Comparison of ENCODE assay signal across 1 cellular context in the genomic region with DNA sequence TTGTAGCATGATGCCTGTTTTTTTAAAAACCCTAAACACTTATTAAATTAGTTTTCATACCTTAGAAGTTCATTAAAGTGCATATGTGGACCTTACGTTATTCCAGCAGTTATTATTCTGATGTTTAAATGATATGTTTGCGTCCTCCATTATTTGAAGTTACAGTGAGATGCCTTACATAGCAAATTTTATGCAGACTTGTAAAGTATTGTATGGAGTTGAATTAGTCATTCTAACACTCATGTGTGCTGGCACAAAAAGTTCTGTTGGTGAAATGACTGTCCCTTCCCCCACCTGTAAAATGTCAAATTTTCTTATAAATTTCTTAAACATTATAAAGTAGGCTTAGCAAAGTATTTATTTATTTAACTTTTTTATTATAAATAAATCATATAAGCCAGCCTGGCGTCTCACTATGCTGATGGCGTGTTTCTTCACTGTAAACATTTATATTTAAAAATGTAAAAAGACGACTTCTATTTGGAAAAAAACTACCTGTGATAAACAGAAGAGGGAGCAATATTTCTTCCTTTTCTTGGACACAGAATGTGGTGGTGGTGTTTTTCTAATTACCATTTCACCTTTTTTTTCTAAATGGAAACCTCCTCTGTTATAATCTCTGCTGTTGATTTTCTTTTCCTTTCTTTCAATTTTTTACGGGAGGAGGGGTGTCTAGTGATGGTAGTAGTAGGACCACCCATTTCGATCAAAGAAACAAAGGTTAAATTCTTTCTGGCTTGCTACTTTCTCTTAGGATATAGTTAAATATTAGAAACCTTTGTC.
TF ChIP-seq lines count a peak whose summit lies in the region.

No MANE protein-coding gene starts in this region.

TF ChIP-seq in K562, 482 proteins besides CTCF, POLR2A, EP300 and RAD21 (continued from another document):
- TF ChIP-seq, protein P1, sequence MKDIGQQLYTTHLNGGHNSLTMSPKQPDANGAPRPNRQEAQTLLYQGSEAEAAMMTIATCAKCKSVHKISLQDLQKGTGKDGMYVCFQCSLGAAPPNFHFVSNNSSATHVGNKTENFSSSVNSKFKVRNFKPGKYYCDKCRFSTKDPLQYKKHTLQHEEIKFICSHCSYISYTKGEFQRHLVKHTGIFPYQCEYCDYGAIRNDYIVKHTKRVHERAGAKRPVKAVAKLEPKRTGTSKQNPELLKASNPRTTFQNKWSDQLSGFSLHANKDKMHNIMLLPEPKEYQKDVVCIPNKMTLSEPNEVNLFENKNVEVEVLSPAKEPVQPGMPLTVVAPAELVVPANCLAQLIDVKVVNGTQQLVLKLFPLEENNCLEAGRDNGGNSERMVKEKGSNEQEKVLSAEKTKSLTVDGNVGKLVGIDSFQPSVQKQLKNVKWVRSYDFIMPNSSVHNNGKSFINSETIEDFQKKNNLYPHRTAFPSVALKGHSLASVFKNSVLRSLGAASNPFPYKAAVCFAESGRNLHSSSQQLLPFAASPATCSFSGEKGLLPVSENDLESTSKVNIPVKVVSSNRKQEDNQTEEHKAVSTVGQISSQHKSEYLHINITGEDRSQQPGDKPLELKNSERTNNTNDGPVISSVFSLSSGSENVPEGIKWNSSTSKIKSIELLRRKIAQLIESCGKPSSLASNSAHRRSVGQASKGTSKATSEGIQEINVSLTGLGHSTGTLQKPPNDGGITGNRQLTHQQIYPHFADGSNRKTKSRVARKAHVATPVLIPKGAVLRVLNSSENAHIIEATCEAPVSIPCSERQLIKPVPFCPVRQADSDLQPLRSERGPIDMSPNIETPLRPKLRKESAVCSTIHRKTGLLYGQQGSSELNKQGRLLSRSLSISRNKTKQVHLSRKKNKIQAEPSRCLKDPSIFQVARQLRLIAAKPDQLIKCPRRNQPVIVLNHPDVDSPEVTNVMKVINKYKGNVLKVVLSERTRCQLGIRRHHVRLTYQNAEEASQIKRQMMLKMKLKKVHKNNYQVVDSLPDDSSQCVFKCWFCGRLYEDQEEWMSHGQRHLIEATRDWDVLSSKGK (CRISPR knock-in tag; IDR thresholded peaks at IDR 0.05): no peak
- TF ChIP-seq SMARCA4 (IDR thresholded peaks at IDR 0.05) (no peak), CSDE1 (IDR thresholded peaks at IDR 0.05) (no peak), POLR2G (IDR thresholded peaks at IDR 0.05; ENCODE audit: low read depth, low read length) (no peak), ZNF384 (IDR thresholded peaks at IDR 0.05; ENCODE audit: low read depth, low read length) (no peak), HSF4 (CRISPR knock-in tag; IDR thresholded peaks at IDR 0.05; ENCODE audit: borderline replicate concordance) (no peak)
- TF ChIP-seq, protein P2, sequence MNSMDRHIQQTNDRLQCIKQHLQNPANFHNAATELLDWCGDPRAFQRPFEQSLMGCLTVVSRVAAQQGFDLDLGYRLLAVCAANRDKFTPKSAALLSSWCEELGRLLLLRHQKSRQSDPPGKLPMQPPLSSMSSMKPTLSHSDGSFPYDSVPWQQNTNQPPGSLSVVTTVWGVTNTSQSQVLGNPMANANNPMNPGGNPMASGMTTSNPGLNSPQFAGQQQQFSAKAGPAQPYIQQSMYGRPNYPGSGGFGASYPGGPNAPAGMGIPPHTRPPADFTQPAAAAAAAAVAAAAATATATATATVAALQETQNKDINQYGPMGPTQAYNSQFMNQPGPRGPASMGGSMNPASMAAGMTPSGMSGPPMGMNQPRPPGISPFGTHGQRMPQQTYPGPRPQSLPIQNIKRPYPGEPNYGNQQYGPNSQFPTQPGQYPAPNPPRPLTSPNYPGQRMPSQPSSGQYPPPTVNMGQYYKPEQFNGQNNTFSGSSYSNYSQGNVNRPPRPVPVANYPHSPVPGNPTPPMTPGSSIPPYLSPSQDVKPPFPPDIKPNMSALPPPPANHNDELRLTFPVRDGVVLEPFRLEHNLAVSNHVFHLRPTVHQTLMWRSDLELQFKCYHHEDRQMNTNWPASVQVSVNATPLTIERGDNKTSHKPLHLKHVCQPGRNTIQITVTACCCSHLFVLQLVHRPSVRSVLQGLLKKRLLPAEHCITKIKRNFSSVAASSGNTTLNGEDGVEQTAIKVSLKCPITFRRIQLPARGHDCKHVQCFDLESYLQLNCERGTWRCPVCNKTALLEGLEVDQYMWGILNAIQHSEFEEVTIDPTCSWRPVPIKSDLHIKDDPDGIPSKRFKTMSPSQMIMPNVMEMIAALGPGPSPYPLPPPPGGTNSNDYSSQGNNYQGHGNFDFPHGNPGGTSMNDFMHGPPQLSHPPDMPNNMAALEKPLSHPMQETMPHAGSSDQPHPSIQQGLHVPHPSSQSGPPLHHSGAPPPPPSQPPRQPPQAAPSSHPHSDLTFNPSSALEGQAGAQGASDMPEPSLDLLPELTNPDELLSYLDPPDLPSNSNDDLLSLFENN (IDR thresholded peaks at IDR 0.05; ENCODE audit: low read depth in 2 of 2, low read length in 2 of 2): no peak
- TF ChIP-seq, protein P3, sequence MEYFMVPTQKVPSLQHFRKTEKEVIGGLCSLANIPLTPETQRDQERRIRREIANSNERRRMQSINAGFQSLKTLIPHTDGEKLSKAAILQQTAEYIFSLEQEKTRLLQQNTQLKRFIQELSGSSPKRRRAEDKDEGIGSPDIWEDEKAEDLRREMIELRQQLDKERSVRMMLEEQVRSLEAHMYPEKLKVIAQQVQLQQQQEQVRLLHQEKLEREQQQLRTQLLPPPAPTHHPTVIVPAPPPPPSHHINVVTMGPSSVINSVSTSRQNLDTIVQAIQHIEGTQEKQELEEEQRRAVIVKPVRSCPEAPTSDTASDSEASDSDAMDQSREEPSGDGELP (CRISPR knock-in tag; IDR thresholded peaks at IDR 0.05; ENCODE audit: borderline replicate concordance): no peak
- TF ChIP-seq, protein P4, sequence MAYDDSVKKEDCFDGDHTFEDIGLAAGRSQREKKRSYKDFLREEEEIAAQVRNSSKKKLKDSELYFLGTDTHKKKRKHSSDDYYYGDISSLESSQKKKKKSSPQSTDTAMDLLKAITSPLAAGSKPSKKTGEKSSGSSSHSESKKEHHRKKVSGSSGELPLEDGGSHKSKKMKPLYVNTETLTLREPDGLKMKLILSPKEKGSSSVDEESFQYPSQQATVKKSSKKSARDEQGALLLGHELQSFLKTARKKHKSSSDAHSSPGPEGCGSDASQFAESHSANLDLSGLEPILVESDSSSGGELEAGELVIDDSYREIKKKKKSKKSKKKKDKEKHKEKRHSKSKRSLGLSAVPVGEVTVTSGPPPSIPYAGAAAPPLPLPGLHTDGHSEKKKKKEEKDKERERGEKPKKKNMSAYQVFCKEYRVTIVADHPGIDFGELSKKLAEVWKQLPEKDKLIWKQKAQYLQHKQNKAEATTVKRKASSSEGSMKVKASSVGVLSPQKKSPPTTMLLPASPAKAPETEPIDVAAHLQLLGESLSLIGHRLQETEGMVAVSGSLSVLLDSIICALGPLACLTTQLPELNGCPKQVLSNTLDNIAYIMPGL (CRISPR knock-in tag; IDR thresholded peaks at IDR 0.05): no peak
